22 cellular contexts compared by ENCODE assay signal in the genomic region with DNA sequence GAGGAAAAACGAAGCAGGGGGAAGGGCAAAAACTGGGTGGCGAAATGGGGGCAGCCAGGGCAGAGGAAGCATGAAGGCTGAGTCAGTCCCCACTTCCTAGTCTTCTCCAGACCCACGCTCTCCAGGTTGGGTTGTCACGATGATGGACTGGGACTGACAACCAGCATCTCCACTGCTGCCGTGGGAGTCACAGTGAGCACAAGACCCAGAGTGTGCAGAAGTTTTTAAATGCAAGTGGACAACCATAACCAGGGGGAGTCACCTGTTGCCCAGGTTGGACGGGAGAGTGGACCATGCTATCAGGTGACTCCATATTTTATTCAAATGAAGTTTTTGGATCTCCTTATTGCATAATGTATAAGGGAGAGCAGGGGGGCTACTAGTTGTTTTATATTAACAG.
"Had no signal": no experiment of that assay in that cellular context is flagged by ENCODE, and none has a peak within 500 bp of the region (broad histone marks: within the 10 kb centered on the region; RNA-seq: fewer than 3 reads in every experiment).

No MANE protein-coding gene starts in this region.

- H3K27ac ChIP-seq: colonic mucosa, coronary artery, dorsolateral prefrontal cortex, epithelial cell of prostate, esophagus squamous epithelium, foreskin keratinocyte, gastrocnemius medialis, gastroesophageal sphincter, heart left ventricle, heart right ventricle had no signal

- H3K36me3 ChIP-seq: colonic mucosa, esophagus squamous epithelium, gastrocnemius medialis, gastroesophageal sphincter, heart left ventricle, heart right ventricle had no signal

- H3K9me3 ChIP-seq: colonic mucosa, esophagus squamous epithelium, gastrocnemius medialis, gastroesophageal sphincter, heart right ventricle had no signal

- H3K27me3 ChIP-seq: colonic mucosa, dorsolateral prefrontal cortex, esophagus squamous epithelium, foreskin keratinocyte, gastrocnemius medialis, gastroesophageal sphincter, heart left ventricle, heart right ventricle had no signal

- DNase-seq: colonic mucosa; cortex of kidney; dermis blood vessel endothelial cell; dorsolateral prefrontal cortex; effector CD4-positive, alpha-beta T cell; effector CD8-positive, alpha-beta T cell; effector memory CD4-positive, alpha-beta T cell; effector memory CD8-positive, alpha-beta T cell; endodermal cell; erythroblast; esophagus squamous epithelium; foreskin fibroblast; foreskin keratinocyte; foreskin melanocyte; gastrocnemius medialis; glutamatergic neuron; head of caudate nucleus; heart left ventricle; heart right ventricle had no signal

- H3K4me3 ChIP-seq: colonic mucosa, coronary artery, dorsolateral prefrontal cortex, esophagus squamous epithelium, gastrocnemius medialis, gastroesophageal sphincter, heart left ventricle, heart right ventricle had no signal

- H3K4me1 ChIP-seq: colonic mucosa, foreskin keratinocyte had no signal
